In genomic region chr10:43348511-43349312, GRCh38 we compare ENCODE assay signal across 8 cellular contexts. TPM values are rescaled to one million over a fixed set of nuclear protein-coding genes. Genes with fewer than 3 reads are reported as not detected.
DNase-seq lines count a peak whose midpoint lies in the region; ATAC-seq lines count a peak whose summit lies in the region.

No MANE protein-coding gene starts in this region.

- DNase-seq in AML-193 (lab: John Stamatoyannopoulos, UW) (peak; percentile 86 to 91), NCI-H2227 (lab: John Stamatoyannopoulos, UW; ENCODE audit: unreplicated experiment) (peak; percentile 76), cerebellar cortex (ENCODE audit: low spot score) (peak; percentile 80), left lobe of liver (ENCODE audit: low spot score) (peak; percentile 85)
- DNase-seq in activated CD4-positive, CD25-positive, alpha-beta regulatory T cell treated with anti-CD3 and anti-CD28 coated beads, Interleukin-2, amount 50 U/mL, for 72 hours = peak; percentile 84
- DNase-seq in stimulated activated CD4-positive, alpha-beta T cell treated with anti-CD3 and anti-CD28 coated beads, Interleukin-4, amount 100 ng/mL, for 48 hours (ENCODE audit: low read depth in 2 of 2) = peak; percentile 82 to 83

- ATAC-seq in GM18907 (IDR thresholded peaks at IDR 0.05; ENCODE audit: unreplicated experiment) = peak; percentile 100
- peak; percentile 99 for ATAC-seq in HG03108 (IDR thresholded peaks at IDR 0.05; ENCODE audit: unreplicated experiment)
- ATAC-seq in left lobe of liver = peak; percentile 100

RNA-seq across cellular contexts. Expression of gene FXYD4, which starts 22.7 kb away (rescaled TPM):
- not detected for total RNA-seq in left lobe of liver

Comparison
In these comparisons a context has a peak if more than half of its experiments do, and no peak if none do; other contexts are left out.
1. Peak in every context shown above with its lines: DNase-seq and ATAC-seq.